6 cellular contexts compared by ENCODE assay signal in the genomic region with DNA sequence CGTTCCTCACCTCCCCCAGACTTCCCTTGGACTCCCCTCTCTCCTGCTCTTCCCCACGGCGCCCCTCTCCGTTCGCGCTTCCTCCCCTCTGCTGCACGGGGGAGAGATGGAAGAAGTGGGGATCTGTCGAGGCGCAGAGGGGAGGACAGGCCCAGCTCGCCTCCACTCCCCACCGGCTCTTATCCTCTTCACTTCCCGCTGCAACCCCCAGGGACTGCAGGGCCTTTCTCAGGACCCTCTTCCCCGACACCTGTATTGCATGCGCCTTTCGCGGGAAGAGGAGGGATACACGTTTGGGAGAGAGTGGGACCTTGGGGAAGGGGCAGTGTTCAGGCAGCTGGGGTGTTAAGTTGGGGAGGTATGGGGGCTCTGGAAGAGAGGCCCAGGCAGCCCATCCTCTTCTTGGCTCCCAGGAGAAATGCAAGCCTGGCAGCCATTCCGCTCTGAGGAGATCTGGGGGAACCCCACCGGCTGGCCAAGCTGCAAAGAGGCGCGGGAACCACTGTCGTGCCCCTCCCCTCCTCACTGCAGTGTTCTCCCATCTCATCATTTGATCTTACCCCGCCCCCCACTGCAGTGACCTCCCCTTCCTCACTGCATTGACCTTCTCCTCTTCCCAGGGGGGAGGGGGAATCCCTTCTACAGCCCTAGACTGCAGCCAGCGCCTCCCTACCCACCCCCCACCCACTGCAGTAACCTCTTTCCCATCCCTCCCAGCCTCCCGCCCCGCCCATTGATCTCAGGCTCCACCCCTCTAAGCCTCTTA. TPM values are rescaled to one million over a fixed set of nuclear protein-coding genes. Genes with fewer than 3 reads are reported as not detected.
DNase-seq lines count a peak whose midpoint lies in the region; ATAC-seq and TF ChIP-seq lines count a peak whose summit lies in the region.

No MANE protein-coding gene starts in this region.

- ATAC-seq in HG03432 (IDR thresholded peaks at IDR 0.05; ENCODE audit: unreplicated experiment) = no peak

- no peak for TF ChIP-seq POLR2A in prostate gland (IDR thresholded peaks at IDR 0.05)

- 24% methylated on average over 26 of the region's 26 CpGs for WGBS in prostate gland

- H3K9me3 ChIP-seq in HUES48 (ENCODE audit: control insufficient read depth, insufficient read depth, low read length) = no peaks in the 10 kb centered on the region
- no peaks in the 10 kb centered on the region for H3K9me3 ChIP-seq in prostate gland

- no peak overlapping the region for H3K9ac ChIP-seq in HUES48 (ENCODE audit: low read depth, low read length)

- H3K27me3 ChIP-seq in HUES48 (ENCODE audit: control insufficient read depth, insufficient read depth, low read length) (peaks cover 6% of the 10 kb centered on the region), prostate gland (replicated peaks; ENCODE audit: insufficient read depth) (no peaks in the 10 kb centered on the region)

- H3K4me1 ChIP-seq in HUES48 (ENCODE audit: control insufficient read depth, insufficient read depth, low read length) (peaks cover 12% of the 10 kb centered on the region), prostate gland (replicated peaks) (no peaks in the 10 kb centered on the region)

- intact Hi-C loops in prostate gland (cut with DNase I) = no loop called here

- H3K36me3 ChIP-seq in HUES48 (ENCODE audit: control insufficient read depth, insufficient read depth, low read length) = peaks cover 38% of the 10 kb centered on the region
- no peaks in the 10 kb centered on the region for H3K36me3 ChIP-seq in prostate gland

- peak overlapping the region; percentile 10 for H3K27ac ChIP-seq in HUES48 (ENCODE audit: low read depth, low read length)
- peak overlapping the region; percentile 97 for H3K27ac ChIP-seq in cingulate gyrus (ENCODE audit: low read depth, low read length)
- peak overlapping the region in 1 of 2 donors; percentile 62 for H3K27ac ChIP-seq in prostate gland

- in situ Hi-C loops in ACHN (cut with HindIII; ENCODE audit: low pct_ligation_motif_present, low pct_unique_long_range_greater_than_20kb, low sequenced_read_pairs) = no loop called here

- DNase-seq in ACHN = peak; percentile 48
- DNase-seq in prostate gland (ENCODE audit: low spot score) = no peak
- DNase-seq in putamen (ENCODE audit: low spot score) = no peak

- H3K4me3 ChIP-seq in HUES48 (ENCODE audit: low read depth, low read length) (peak overlapping the region; percentile 73), prostate gland (peak overlapping the region; percentile 45 to 55)

- no peak for TF ChIP-seq CTCF in prostate gland (IDR thresholded peaks at IDR 0.05)

RNA-seq across cellular contexts. Expression of a gene that starts 0.8 kb away (rescaled TPM):
- total RNA-seq in prostate gland = 10 to 100 TPM in 1 of 2 donors, 1 to 10 TPM in 1; 6.9 to 13.0 TPM

RNA-seq across cellular contexts. Expression of a gene that starts 10.6 kb away (rescaled TPM):
- 10 to 100 TPM; 15.9 to 25.3 TPM for total RNA-seq in prostate gland

RNA-seq across cellular contexts. Expression of a gene that starts 12.6 kb away (rescaled TPM):
- 100 to 1,000 TPM in 1 of 2 donors, 10 to 100 TPM in 1; 93.0 to 129 TPM for total RNA-seq in prostate gland

RNA-seq across cellular contexts. Expression of a gene that starts 28.4 kb away (rescaled TPM):
- total RNA-seq in prostate gland = not detected

RNA-seq across cellular contexts. Expression of a gene that starts 28.6 kb away (rescaled TPM):
- 100 to 1,000 TPM; 352 to 711 TPM for total RNA-seq in prostate gland
